Comparison of ENCODE assay signal across 25 cellular contexts in genomic region chr4:110490109-110490508, GRCh38. TPM values are rescaled to one million over a fixed set of nuclear protein-coding genes. Genes with fewer than 3 reads are reported as not detected.
"Had no signal": no experiment of that assay in that cellular context is flagged by ENCODE, and none has a peak within 500 bp of the region (broad histone marks: within the 10 kb centered on the region; RNA-seq: fewer than 3 reads in every experiment).

No MANE protein-coding gene starts in this region.

- DNase-seq: cortex of kidney; effector memory CD8-positive, alpha-beta T cell; erythroblast; esophagus squamous epithelium; foreskin melanocyte; glutamatergic neuron; hypothalamus; immature natural killer cell; islet precursor cell; kidney glomerular epithelial cell; left ventricle myocardium superior; lower lobe of right lung; naive thymus-derived CD8-positive, alpha-beta T cell; stimulated activated CD4-positive, alpha-beta T cell treated with anti-CD3 and anti-CD28 coated beads, Interleukin-12 subunit alpha, Interleukin-12 subunit beta, amount 100 ng/mL, for 4 hours; stimulated activated CD4-positive, alpha-beta T cell treated with anti-CD3 and anti-CD28 coated beads, Interleukin-1b, Interleukin-23, amount 100 ng/mL, for 48 hours; stimulated activated CD4-positive, alpha-beta T cell treated with anti-CD3 and anti-CD28 coated beads, Interleukin-4, amount 100 ng/mL, for 1 hour; stimulated activated CD8-positive, alpha-beta memory T cell treated with anti-CD3 and anti-CD28 coated beads, Interleukin-4, amount 100 ng/mL, for 48 hours; stimulated activated naive CD4-positive, alpha-beta T cell; stimulated activated naive CD8-positive, alpha-beta T cell treated with anti-CD3 and anti-CD28 coated beads, Interleukin-15, amount 100 ng/mL, for 72 hours; transverse colon had no signal

- H3K4me3 Mint-ChIP-seq: effector memory CD8-positive, alpha-beta T cell; immature natural killer cell; naive thymus-derived CD8-positive, alpha-beta T cell; stimulated activated naive CD8-positive, alpha-beta T cell treated with anti-CD3 and anti-CD28 coated beads, Interleukin-15, amount 100 ng/mL, for 72 hours had no signal

- H3K9me3 ChIP-seq: esophagus squamous epithelium, lower lobe of right lung, prostate gland, right atrium auricular region, suprapubic skin, transverse colon had no signal

- H3K4me3 ChIP-seq: esophagus squamous epithelium, lower lobe of right lung, prostate gland, right atrium auricular region, smooth muscle cell, suprapubic skin, transverse colon had no signal

- H3K4me1 Mint-ChIP-seq: immature natural killer cell; naive thymus-derived CD8-positive, alpha-beta T cell had no signal

- ATAC-seq: effector memory CD8-positive, alpha-beta T cell; left ventricle myocardium superior; lower lobe of right lung; naive thymus-derived CD8-positive, alpha-beta T cell; sciatic nerve; stimulated activated naive CD8-positive, alpha-beta T cell treated with anti-CD3 and anti-CD28 coated beads, Interleukin-15, amount 100 ng/mL, for 72 hours had no signal

- H3K36me3 ChIP-seq: esophagus squamous epithelium, lower lobe of right lung, prostate gland, right atrium auricular region, suprapubic skin, transverse colon had no signal

- H3K4me1 ChIP-seq: lower lobe of right lung, prostate gland had no signal

- H3K27ac ChIP-seq: esophagus squamous epithelium, lower lobe of right lung, prostate gland, right atrium auricular region, suprapubic skin, transverse colon had no signal

- H3K36me3 Mint-ChIP-seq: immature natural killer cell; naive thymus-derived CD8-positive, alpha-beta T cell had no signal

- H3K27ac Mint-ChIP-seq: effector memory CD8-positive, alpha-beta T cell; immature natural killer cell; naive thymus-derived CD8-positive, alpha-beta T cell had no signal

- H3K9me3 Mint-ChIP-seq: effector memory CD8-positive, alpha-beta T cell; immature natural killer cell; naive thymus-derived CD8-positive, alpha-beta T cell; stimulated activated naive CD8-positive, alpha-beta T cell treated with anti-CD3 and anti-CD28 coated beads, Interleukin-15, amount 100 ng/mL, for 72 hours had no signal

- H3K27me3 ChIP-seq: right atrium auricular region, suprapubic skin had no signal

RNA-seq across cellular contexts. Expression of gene ENPEP, which starts 14.2 kb away (rescaled TPM):
- total RNA-seq: naive thymus-derived CD8-positive, alpha-beta T cell had no signal
- polyA plus RNA-seq: immature natural killer cell; naive thymus-derived CD8-positive, alpha-beta T cell had no signal
